In the genomic region with DNA sequence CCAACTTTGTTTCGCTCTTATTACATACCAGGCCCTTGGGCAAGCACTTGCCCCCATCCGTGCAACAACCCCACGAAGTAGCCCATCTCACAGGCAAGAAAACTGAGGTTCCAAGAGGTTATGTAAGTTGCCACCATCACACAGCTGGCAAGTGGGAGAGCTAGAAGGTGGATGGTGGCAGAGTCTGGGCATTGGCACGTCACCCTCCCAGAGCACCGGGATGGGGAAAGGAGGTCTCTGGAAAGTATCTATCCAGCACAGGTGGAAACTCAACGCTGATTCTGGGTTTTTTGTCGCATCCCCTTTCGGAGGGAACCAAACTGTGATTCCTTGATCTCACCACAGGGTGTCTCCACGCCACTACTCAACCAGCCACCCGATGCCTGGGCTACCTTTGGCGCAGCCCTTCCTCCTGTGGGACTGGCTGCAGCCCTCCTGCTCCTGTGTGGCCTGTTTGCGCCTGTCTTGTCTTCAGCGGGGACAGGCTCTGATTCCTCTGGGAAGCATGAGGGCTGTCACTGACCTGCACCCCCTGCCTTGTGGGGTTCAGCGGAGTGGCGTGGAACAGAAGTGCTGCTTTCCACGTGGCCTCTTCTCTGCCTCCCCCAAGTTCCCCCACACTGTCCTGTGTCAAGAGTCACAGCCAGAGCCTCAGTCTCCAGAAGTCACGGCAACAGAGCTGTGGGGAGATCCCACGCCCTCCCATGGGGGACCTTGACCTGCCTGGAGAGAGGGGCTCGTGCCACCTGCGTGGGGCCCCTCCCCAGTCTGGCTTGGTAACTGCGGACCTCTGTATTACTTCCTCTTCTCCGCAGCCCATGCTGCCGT, we compare ENCODE assay signal across 8 cellular contexts. TPM values are rescaled to one million over a fixed set of nuclear protein-coding genes. Genes with fewer than 3 reads are reported as not detected.
DNase-seq lines count a peak whose midpoint lies in the region; TF ChIP-seq lines count a peak whose summit lies in the region.

No MANE protein-coding gene starts in this region.

- 53 to 57% methylated on average over 16 to 23 of the region's 23 CpGs for WGBS in endodermal cell (ENCODE audit: insufficient coverage in 1 of 2, insufficient read length in 1 of 2), 2 experiments

- H3K4me3 Mint-ChIP-seq in activated CD4-positive, alpha-beta T cell treated with anti-CD3 and anti-CD28 coated beads, Interleukin-2, amount 10 ng/mL, durations not matched to agents 24 days and 14 days, result no peak overlapping the region
- no peak overlapping the region for H3K4me3 Mint-ChIP-seq in endodermal cell

- TF ChIP-seq CTCF in GM20000 (IDR thresholded peaks at IDR 0.05; ENCODE audit: extremely low read depth, missing control alignments) (peak; percentile 57), endodermal cell (conservative IDR thresholded peaks at IDR 0.05) (peak; percentile 86)

- H3K27me3 Mint-ChIP-seq in activated CD4-positive, alpha-beta T cell treated with anti-CD3 and anti-CD28 coated beads, Interleukin-2, amount 10 ng/mL, durations not matched to agents 24 days and 14 days, result peaks cover 66% of the 10 kb centered on the region
- H3K27me3 Mint-ChIP-seq in endodermal cell (ENCODE audit: insufficient read depth), result peaks cover 92% of the 10 kb centered on the region

- no peaks in the 10 kb centered on the region for H3K9me3 Mint-ChIP-seq in activated CD4-positive, alpha-beta T cell treated with anti-CD3 and anti-CD28 coated beads, Interleukin-2, amount 10 ng/mL, durations not matched to agents 24 days and 14 days
- H3K9me3 Mint-ChIP-seq in endodermal cell, result no peaks in the 10 kb centered on the region

- peak; percentile 78 for DNase-seq in CD1c-positive myeloid dendritic cell (ENCODE audit: extremely low spot score)
- peak; percentile 84 for DNase-seq in GM20000 (ENCODE audit: low spot score)
- peak; percentile 33 for DNase-seq in NCI-H2107 (lab: John Stamatoyannopoulos, UW)
- peak; percentile 85 for DNase-seq in activated CD4-positive, alpha-beta T cell treated with anti-CD3 and anti-CD28 coated beads, Interleukin-2, amount 10 ng/mL, durations not matched to agents 24 days and 14 days
- peak; percentile 92 for DNase-seq in endodermal cell
- peak; percentile 73 for DNase-seq in medulla oblongata (ENCODE audit: extremely low spot score)
- peak in 5 of 6 experiments; percentile 5 to 51 (median 25) for DNase-seq in stimulated activated naive CD4-positive, alpha-beta T cell (lab: John Stamatoyannopoulos, UW)
- DNase-seq in GOT3 (lab: John Stamatoyannopoulos, UW), result no peak

- peaks cover 97% of the 10 kb centered on the region for H3K27me3 ChIP-seq in endodermal cell (ENCODE audit: control insufficient read depth, insufficient read depth, low read length, poor library complexity, severe bottlenecking)

- H3K36me3 Mint-ChIP-seq in activated CD4-positive, alpha-beta T cell treated with anti-CD3 and anti-CD28 coated beads, Interleukin-2, amount 10 ng/mL, durations not matched to agents 24 days and 14 days (ENCODE audit: low read depth), result no peaks in the 10 kb centered on the region
- no peaks in the 10 kb centered on the region for H3K36me3 Mint-ChIP-seq in endodermal cell (ENCODE audit: low read depth)

- intact Hi-C loops in activated CD4-positive, alpha-beta T cell treated with anti-CD3 and anti-CD28 coated beads, Interleukin-2, amount 10 ng/mL, durations not matched to agents 24 days and 14 days (cut with micrococcal nuclease), result loop anchor here (1.0 kb wide), 2 partner anchors 58 to 131 kb away; no protein-coding TSS in a partner anchor

- H3K36me3 ChIP-seq in endodermal cell (ENCODE audit: control insufficient read depth, insufficient read depth, low read length), result no peaks in the 10 kb centered on the region

- no peaks in the 10 kb centered on the region for H3K4me1 ChIP-seq in endodermal cell (ENCODE audit: control insufficient read depth, insufficient read depth, low read length)

- H3K4me1 Mint-ChIP-seq in activated CD4-positive, alpha-beta T cell treated with anti-CD3 and anti-CD28 coated beads, Interleukin-2, amount 10 ng/mL, durations not matched to agents 24 days and 14 days, result peaks cover 4% of the 10 kb centered on the region
- peaks cover 4% of the 10 kb centered on the region for H3K4me1 Mint-ChIP-seq in endodermal cell

- no peak overlapping the region for H3K27ac ChIP-seq in endodermal cell (ENCODE audit: low read depth, low read length)

- no peak overlapping the region for H3K9ac ChIP-seq in endodermal cell (ENCODE audit: extremely low read depth, low read length, poor library complexity, severe bottlenecking)

- no peaks in the 10 kb centered on the region for H3K9me3 ChIP-seq in endodermal cell (ENCODE audit: control insufficient read depth, low read length)

- no peak overlapping the region for H3K4me3 ChIP-seq in endodermal cell (ENCODE audit: low read length)

- H3K27ac Mint-ChIP-seq in activated CD4-positive, alpha-beta T cell treated with anti-CD3 and anti-CD28 coated beads, Interleukin-2, amount 10 ng/mL, durations not matched to agents 24 days and 14 days, result no peak overlapping the region
- H3K27ac Mint-ChIP-seq in endodermal cell, result no peak overlapping the region

RNA-seq across cellular contexts. Expression of gene TRIM29, which starts 34.4 kb away (rescaled TPM):
- not detected in 2 replicates for total RNA-seq in activated CD4-positive, alpha-beta T cell treated with anti-CD3 and anti-CD28 coated beads, Interleukin-2, amount 10 ng/mL, durations not matched to agents 24 days and 14 days
- not detected for total RNA-seq in endodermal cell
- polyA plus RNA-seq in endodermal cell (2013, experiment 1 of 2), result not detected
- polyA plus RNA-seq in endodermal cell (2013, experiment 2 of 2), result 0.17 TPM

RNA-seq across cellular contexts. Expression of gene OAF, which starts 38.6 kb away (rescaled TPM):
- 2.3 and 3.2 TPM in 2 replicates for total RNA-seq in activated CD4-positive, alpha-beta T cell treated with anti-CD3 and anti-CD28 coated beads, Interleukin-2, amount 10 ng/mL, durations not matched to agents 24 days and 14 days
- 1 to 10 TPM; 1.7 to 3.6 TPM for total RNA-seq in endodermal cell
- 15.1 TPM for polyA plus RNA-seq in endodermal cell (2013, experiment 1 of 2)
- polyA plus RNA-seq in endodermal cell (2013, experiment 2 of 2), result 14.4 TPM
